ENCODE assay signal across 24 cellular contexts in the genomic region with DNA sequence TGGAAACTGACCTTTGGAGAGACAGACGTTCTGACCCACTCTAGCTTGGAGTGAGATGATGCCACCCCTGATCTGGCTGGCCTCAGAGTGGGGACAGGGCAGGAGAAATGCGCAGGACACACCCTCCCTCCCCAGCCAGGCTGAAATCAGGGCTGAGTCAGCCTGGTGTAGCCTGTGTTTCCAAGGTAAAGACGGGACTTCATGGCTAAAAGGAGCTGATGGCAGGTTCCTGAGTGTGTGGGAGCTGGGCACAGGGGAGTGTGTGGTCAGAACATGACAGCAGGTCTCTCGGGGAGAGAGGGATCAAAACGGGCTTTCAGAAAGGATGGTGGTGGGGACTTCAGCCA. TPM values are rescaled to one million over a fixed set of nuclear protein-coding genes. Genes with fewer than 3 reads are reported as not detected.
DNase-seq lines count a peak whose midpoint lies in the region; ATAC-seq and TF ChIP-seq lines count a peak whose summit lies in the region.
"Had no signal": no experiment of that assay in that cellular context is flagged by ENCODE, and none has a peak within 500 bp of the region (broad histone marks: within the 10 kb centered on the region; RNA-seq: fewer than 3 reads in every experiment).

No MANE protein-coding gene starts in this region.

- no peaks in the 10 kb centered on the region for H4K20me1 ChIP-seq in mammary epithelial cell (ENCODE audit: insufficient read depth, low read length)

- peaks cover 11% of the 10 kb centered on the region for H3K4me1 Mint-ChIP-seq in MCF 10A (ENCODE audit: insufficient read depth, unreplicated experiment)
- no peaks in the 10 kb centered on the region for H3K4me1 Mint-ChIP-seq in type B pancreatic cell (ENCODE audit: unreplicated experiment)
- H3K4me1 Mint-ChIP-seq: endodermal cell had no signal

- H3K27ac Mint-ChIP-seq in MCF 10A (ENCODE audit: low read depth, unreplicated experiment) (no peak overlapping the region), type B pancreatic cell (no peak overlapping the region)
- H3K27ac Mint-ChIP-seq: activated T-helper 1 cell treated with anti-CD3 and anti-CD28 coated beads, Interleukin-12 subunit alpha, Interleukin-12 subunit beta, Interleukin-2, Interleukin-4 antibody, amounts not matched to agents 30 ng/mL and 10 ng/mL and 1 ng/mL, durations not matched to agents 14 hours and 24 hours and 36 hours; endodermal cell had no signal

- 67% methylated on average over 5 of the region's 5 CpGs for WGBS in mammary epithelial cell (ENCODE audit: low coverage, missing lambda C conversion rate)
- WGBS in right cardiac atrium: 67% methylated on average over 5 of the region's 5 CpGs

- dilution Hi-C loops in mammary epithelial cell (cut with HindIII; ENCODE audit: low sequenced_read_pairs): no loop called here

- H3K4me1 ChIP-seq in mammary epithelial cell (ENCODE audit: insufficient read depth, low read length): no peaks in the 10 kb centered on the region
- no peaks in the 10 kb centered on the region for H3K4me1 ChIP-seq in RWPE2 (ENCODE audit: insufficient read depth, poor library complexity, severe bottlenecking)
- no peaks in the 10 kb centered on the region for H3K4me1 ChIP-seq in right cardiac atrium (ENCODE audit: control insufficient read depth, insufficient read depth, low read length)
- H3K4me1 ChIP-seq: BE2C, esophagus muscularis mucosa, gastrocnemius medialis, psoas muscle, thyroid gland had no signal

- intact Hi-C loops in MCF 10A (cut with micrococcal nuclease): no loop called here
- intact Hi-C loops in mammary epithelial cell (cut with micrococcal nuclease): no loop called here
- intact Hi-C loops in right cardiac atrium (cut with DNase I): no loop called here

- H3K36me3 ChIP-seq in mammary epithelial cell (ENCODE audit: insufficient read depth, low read length) (no peaks in the 10 kb centered on the region), RWPE2 (ENCODE audit: low read depth) (no peaks in the 10 kb centered on the region)
- H3K36me3 ChIP-seq: BE2C, cardiac muscle cell, esophagus muscularis mucosa, gastrocnemius medialis, thyroid gland had no signal

- no peaks in the 10 kb centered on the region for H3K9me3 ChIP-seq in mammary epithelial cell (replicated peaks; ENCODE audit: insufficient read depth, low read length)
- no peaks in the 10 kb centered on the region for H3K9me3 ChIP-seq in RWPE2 (ENCODE audit: severe bottlenecking)
- no peaks in the 10 kb centered on the region for H3K9me3 ChIP-seq in right cardiac atrium (ENCODE audit: control insufficient read depth, low read length)
- H3K9me3 ChIP-seq: BE2C, esophagus muscularis mucosa, gastrocnemius medialis, psoas muscle, thyroid gland had no signal

- POLR2A ChIA-PET in MCF 10A (lab: Yijun Ruan, JAX): interaction anchor here (0.6 to 1.2 kb wide), 2 partner anchors 11 to 92 kb away, joined by 3 read pairs; no protein-coding TSS in a partner anchor

- BruUV-seq in MCF 10A (replicated peaks; lab: Mats Ljungman, UMichigan): no TSS peak
- BruUV-seq in mammary epithelial cell (replicated peaks; lab: Mats Ljungman, UMichigan): no TSS peak

- DNase-seq in MCF 10A (ENCODE audit: unreplicated experiment) (peak; percentile 23), mammary epithelial cell (no peak), RWPE2 (ENCODE audit: low spot score) (no peak), NCI-H2081 (lab: John Stamatoyannopoulos, UW) (no peak), right cardiac atrium (no peak), type B pancreatic cell (ENCODE audit: extremely low spot score, unreplicated experiment) (no peak)
- DNase-seq: BE2C, DMS53, endodermal cell, gastrocnemius medialis, GF-D8, HCEC 1CT, NCI-H1436, NCI-H345, psoas muscle, thyroid gland had no signal

- CTCF ChIA-PET in MCF 10A (lab: Yijun Ruan, JAX) (interaction anchor here (0.6 to 17.1 kb wide), 4 partner anchors 8 to 123 kb away, joined by 3 to 144 read pairs (median 4); no protein-coding TSS in a partner anchor), mammary epithelial cell (lab: Charles Lee; ENCODE audit: low non-redundant PET) (no interaction called here)

- H3K27me3 Mint-ChIP-seq in MCF 10A (ENCODE audit: insufficient read depth, unreplicated experiment): peaks cover 17% of the 10 kb centered on the region
- peaks cover 56% of the 10 kb centered on the region for H3K27me3 Mint-ChIP-seq in type B pancreatic cell

- no peak overlapping the region for H3K4me2 ChIP-seq in mammary epithelial cell (ENCODE audit: insufficient read depth, low read depth, low read length)
- H3K4me2 ChIP-seq: hepatocyte had no signal

- H3K79me2 ChIP-seq in mammary epithelial cell (ENCODE audit: insufficient read depth, low read length): no peaks in the 10 kb centered on the region
- H3K79me2 ChIP-seq: hepatocyte had no signal

- H3K27ac ChIP-seq in mammary epithelial cell (ENCODE audit: insufficient read depth, low read depth, low read length) (no peak overlapping the region), RWPE2 (ENCODE audit: poor library complexity, severe bottlenecking) (no peak overlapping the region), right cardiac atrium (ENCODE audit: low read length) (no peak overlapping the region)
- H3K27ac ChIP-seq: cardiac muscle cell, esophagus muscularis mucosa, gastrocnemius medialis, hepatocyte, psoas muscle, SK-N-MC, thyroid gland had no signal

- no peak for TF ChIP-seq CTCF in MCF 10A (IDR thresholded peaks at IDR 0.05; ENCODE audit: unreplicated experiment)
- TF ChIP-seq CTCF in mammary epithelial cell (conservative IDR thresholded peaks at IDR 0.05 in 1 of 2, IDR thresholded peaks at IDR 0.05 in 1 of 2; ENCODE audit: extremely low read depth in 1 of 2, insufficient read depth in 1 of 2, low read depth in 1 of 2, low read length in 2 of 2): no peak
- TF ChIP-seq CTCF in RWPE2 (IDR thresholded peaks at IDR 0.05; ENCODE audit: poor library complexity, severe bottlenecking): no peak
- TF ChIP-seq CTCF in type B pancreatic cell (conservative IDR thresholded peaks at IDR 0.05): no peak

- H3K9me3 Mint-ChIP-seq in MCF 10A (ENCODE audit: unreplicated experiment): no peaks in the 10 kb centered on the region
- no peaks in the 10 kb centered on the region for H3K9me3 Mint-ChIP-seq in type B pancreatic cell
- H3K9me3 Mint-ChIP-seq: activated T-helper 1 cell treated with anti-CD3 and anti-CD28 coated beads, Interleukin-12 subunit alpha, Interleukin-12 subunit beta, Interleukin-2, Interleukin-4 antibody, amounts not matched to agents 30 ng/mL and 10 ng/mL and 1 ng/mL, durations not matched to agents 14 hours and 24 hours and 36 hours; endodermal cell had no signal

- H3K27me3 ChIP-seq in mammary epithelial cell (ENCODE audit: insufficient read depth, low read length) (peaks cover 3% of the 10 kb centered on the region), RWPE2 (ENCODE audit: insufficient read depth, poor library complexity, severe bottlenecking) (no peaks in the 10 kb centered on the region), right cardiac atrium (ENCODE audit: control insufficient read depth, insufficient read depth) (no peaks in the 10 kb centered on the region)
- H3K27me3 ChIP-seq: BE2C, thyroid gland had no signal

- no peak overlapping the region for H3K4me3 ChIP-seq in mammary epithelial cell (replicated peaks in 1 of 3; ENCODE audit: insufficient read depth in 1 of 3, low read depth in 2 of 3, low read length in 3 of 3)
- no peak overlapping the region for H3K4me3 ChIP-seq in RWPE2 (ENCODE audit: severe bottlenecking)
- H3K4me3 ChIP-seq in right cardiac atrium (ENCODE audit: low read length): no peak overlapping the region
- H3K4me3 ChIP-seq: cardiac muscle cell, esophagus muscularis mucosa, gastrocnemius medialis, hepatocyte, K562, psoas muscle, SK-N-MC, thyroid gland had no signal

- H2AFZ ChIP-seq in mammary epithelial cell (ENCODE audit: low read depth, low read length): no peak overlapping the region
- H2AFZ ChIP-seq: hepatocyte had no signal

- no peaks in the 10 kb centered on the region for H3K36me3 Mint-ChIP-seq in MCF 10A (ENCODE audit: insufficient read depth, unreplicated experiment)
- H3K36me3 Mint-ChIP-seq in type B pancreatic cell: no peaks in the 10 kb centered on the region

- peak overlapping the region; percentile 48 for H3K4me3 Mint-ChIP-seq in MCF 10A (ENCODE audit: unreplicated experiment)
- no peak overlapping the region for H3K4me3 Mint-ChIP-seq in type B pancreatic cell
- H3K4me3 Mint-ChIP-seq: activated T-helper 1 cell treated with anti-CD3 and anti-CD28 coated beads, Interleukin-12 subunit alpha, Interleukin-12 subunit beta, Interleukin-2, Interleukin-4 antibody, amounts not matched to agents 30 ng/mL and 10 ng/mL and 1 ng/mL, durations not matched to agents 14 hours and 24 hours and 36 hours; endodermal cell had no signal

- in situ Hi-C loops in mammary epithelial cell (cut with MboI; ENCODE audit: low sequenced_read_pairs in 2 of 2): no loop called here

- no peak overlapping the region for H3K9ac ChIP-seq in mammary epithelial cell (ENCODE audit: insufficient read depth, low read length)

- peak; percentile 11; the same call in 1 of the 3 replicates for ATAC-seq in RWPE2 (ENCODE audit: low read depth)
- peak; percentile 55 for ATAC-seq in esophagus mucosa
- ATAC-seq in HG03469 (IDR thresholded peaks at IDR 0.05; ENCODE audit: unreplicated experiment): no peak
- no peak for ATAC-seq in right cardiac atrium
- ATAC-seq: gastrocnemius medialis, K562, psoas muscle had no signal

RNA-seq across cellular contexts. Expression of gene POLG, which starts 14.6 kb away (rescaled TPM):
- total RNA-seq in MCF 10A (2022) (52.9 and 62.2 TPM in 2 replicates), mammary epithelial cell (10 to 100 TPM; 58.3 to 66.7 TPM), esophagus mucosa (34.6 TPM), right cardiac atrium (10 to 100 TPM; 28.5 to 34.8 (median 33.7) TPM), type B pancreatic cell (ENCODE audit: low replicate concordance) (55.0 and 59.0 TPM in 2 replicates)
- polyA plus RNA-seq in mammary epithelial cell (40.1 TPM), right cardiac atrium (26.0 TPM)
- polyA minus RNA-seq in mammary epithelial cell: 112 TPM

Comparison
In these comparisons a context has a peak if more than half of its experiments do, and no peak if none do; other contexts are left out.
1. ATAC-seq: peak in RWPE2 (single experiment) and esophagus mucosa (single experiment); none in HG03469 (single experiment) and right cardiac atrium (0 of 2).